8 cellular contexts compared by ENCODE assay signal in the genomic region with DNA sequence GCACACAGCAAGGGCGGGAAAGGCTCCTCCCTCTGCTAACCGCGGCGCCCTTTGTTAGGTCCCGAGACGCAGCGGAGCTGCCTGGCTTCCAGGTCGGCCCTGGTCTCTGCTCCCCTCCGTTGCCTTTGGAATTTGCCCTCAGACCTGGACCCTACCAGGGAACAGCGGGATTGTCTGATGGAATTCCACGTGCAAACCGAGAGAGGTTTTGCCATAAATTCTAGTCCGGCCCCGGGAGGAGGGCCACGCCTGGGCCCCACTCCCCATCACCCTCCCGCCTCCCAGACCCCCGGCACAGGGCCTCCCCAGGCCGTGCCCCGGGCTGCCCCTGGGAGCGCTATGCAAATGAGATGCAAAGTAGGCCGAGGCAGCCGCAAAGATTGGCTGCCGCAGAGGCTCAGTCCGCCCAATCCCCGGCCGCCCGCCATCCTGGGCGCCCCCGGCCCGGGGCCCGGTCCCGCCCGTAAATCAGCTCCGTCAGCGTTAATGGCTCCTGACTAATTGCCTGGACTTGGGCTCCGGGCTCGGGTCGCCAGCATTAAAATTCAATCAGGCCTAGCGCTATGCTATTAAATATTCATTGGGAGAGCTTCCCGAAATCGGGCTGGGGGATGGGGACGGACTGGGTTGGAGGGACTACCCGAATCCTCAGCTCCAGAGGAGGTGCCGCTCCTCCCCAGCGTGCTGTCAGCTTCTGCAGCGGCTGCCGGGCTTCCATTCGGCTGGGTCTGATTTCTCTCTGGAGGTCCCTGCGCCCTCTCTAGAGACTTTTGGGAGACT. TPM values are rescaled to one million over a fixed set of nuclear protein-coding genes. Genes with fewer than 3 reads are reported as not detected.
DNase-seq lines count a peak whose midpoint lies in the region; ATAC-seq and TF ChIP-seq lines count a peak whose summit lies in the region.

No MANE protein-coding gene starts in this region.

- no peaks in the 10 kb centered on the region for H3K36me3 Mint-ChIP-seq in CD4-positive, alpha-beta memory T cell
- no peaks in the 10 kb centered on the region for H3K36me3 Mint-ChIP-seq in endothelial cell (ENCODE audit: low read depth, unreplicated experiment)

- POLR2A ChIA-PET in CD4-positive, alpha-beta memory T cell (lab: Charles Lee; ENCODE audit: partially characterized antibody): interaction anchor here (0.6 to 1.0 kb wide), 2 partner anchors 22 to 432 kb away, joined by 3 read pairs; no protein-coding TSS in a partner anchor

- peak overlapping the region in 7 of 8 donors; percentile 17 to 72 (median 47) for H3K4me3 Mint-ChIP-seq in CD4-positive, alpha-beta memory T cell
- H3K4me3 Mint-ChIP-seq in endothelial cell (ENCODE audit: unreplicated experiment): peak overlapping the region; percentile 81

- H3K36me3 ChIP-seq in CD4-positive, alpha-beta memory T cell (ENCODE audit: insufficient read depth, low read length): no peaks in the 10 kb centered on the region
- no peaks in the 10 kb centered on the region for H3K36me3 ChIP-seq in neuron (ENCODE audit: insufficient read depth, low read length)

- CTCF ChIA-PET in CD4-positive, alpha-beta memory T cell (lab: Charles Lee; ENCODE audit: partially characterized antibody): interaction anchor here (1.3 to 1.7 kb wide), 4 partner anchors 20 to 59 kb away, joined by 3 to 4 read pairs (median 4); no protein-coding TSS in a partner anchor

- H3K27me3 ChIP-seq in CD4-positive, alpha-beta memory T cell (ENCODE audit: insufficient read depth, low read length): peaks cover 31% of the 10 kb centered on the region
- no peaks in the 10 kb centered on the region for H3K27me3 ChIP-seq in neuron (ENCODE audit: insufficient read depth, low read length)

- peaks cover 37 to 62% of the 10 kb centered on the region in 2 donors for H3K27me3 Mint-ChIP-seq in CD4-positive, alpha-beta memory T cell
- H3K27me3 Mint-ChIP-seq in endothelial cell (ENCODE audit: unreplicated experiment): peaks cover 8% of the 10 kb centered on the region

- H3K27ac ChIP-seq in CD4-positive, alpha-beta memory T cell (ENCODE audit: low read depth, low read length): no peak overlapping the region

- ATAC-seq in GM18520 (IDR thresholded peaks at IDR 0.05; ENCODE audit: unreplicated experiment): no peak
- no peak for ATAC-seq in HG03457 (IDR thresholded peaks at IDR 0.05; ENCODE audit: unreplicated experiment)
- no peak for ATAC-seq in GM18502 (IDR thresholded peaks at IDR 0.05; ENCODE audit: poor library complexity, unreplicated experiment)

- H3K27ac Mint-ChIP-seq in CD4-positive, alpha-beta memory T cell: no peak overlapping the region
- no peak overlapping the region for H3K27ac Mint-ChIP-seq in endothelial cell (ENCODE audit: unreplicated experiment)

- peak overlapping the region; percentile 57 for H2AFZ ChIP-seq in neuron (ENCODE audit: low read depth, low read length)

- H3K4me3 ChIP-seq in CD4-positive, alpha-beta memory T cell (ENCODE audit: low read length in 2 of 2): no peak overlapping the region
- peak overlapping the region; percentile 59 for H3K4me3 ChIP-seq in neuron (ENCODE audit: low read length)

- peaks cover 0 to 17% (median 9%) of the 10 kb centered on the region in 4 donors for H3K4me1 Mint-ChIP-seq in CD4-positive, alpha-beta memory T cell
- H3K4me1 Mint-ChIP-seq in endothelial cell (ENCODE audit: unreplicated experiment): peaks cover 17% of the 10 kb centered on the region

- peaks cover 9% of the 10 kb centered on the region for H3K4me1 ChIP-seq in CD4-positive, alpha-beta memory T cell (ENCODE audit: insufficient read depth, low read length)
- H3K4me1 ChIP-seq in neuron (ENCODE audit: insufficient read depth, low read length): peaks cover 33% of the 10 kb centered on the region

- H3K9me3 ChIP-seq in CD4-positive, alpha-beta memory T cell (ENCODE audit: control insufficient read depth in 1 of 2, low read length in 2 of 2): no peaks in the 10 kb centered on the region
- H3K9me3 ChIP-seq in neuron (ENCODE audit: low read length): no peaks in the 10 kb centered on the region

- no peak for DNase-seq in CD4-positive, alpha-beta memory T cell
- DNase-seq in NCI-H69 (lab: John Stamatoyannopoulos, UW): peak; percentile 90
- DNase-seq in endothelial cell (ENCODE audit: low spot score): peak; percentile 70
- DNase-seq in kidney glomerular epithelial cell (lab: John Stamatoyannopoulos, UW): no peak

- peaks cover 0 to 2% (median 0%) of the 10 kb centered on the region in 8 donors for H3K9me3 Mint-ChIP-seq in CD4-positive, alpha-beta memory T cell
- H3K9me3 Mint-ChIP-seq in endothelial cell (ENCODE audit: unreplicated experiment): no peaks in the 10 kb centered on the region

- no peak for TF ChIP-seq CTCF in endothelial cell (IDR thresholded peaks at IDR 0.05; ENCODE audit: unreplicated experiment)

- intact Hi-C loops in CD4-positive, alpha-beta memory T cell (cut with micrococcal nuclease): no loop called here

RNA-seq across cellular contexts. Expression of a gene that starts 15.6 kb away (rescaled TPM):
- total RNA-seq in CD4-positive, alpha-beta memory T cell: 1 to 10 TPM; 1.2 to 1.5 TPM
- polyA plus RNA-seq in CD4-positive, alpha-beta memory T cell: under 1 TPM in 1 of 2 donors, not detected in 1; 0.10 TPM
- 42.0 TPM for total RNA-seq in endothelial cell (ENCODE audit: unreplicated experiment)

RNA-seq across cellular contexts. Expression of a gene that starts 23.8 kb away (rescaled TPM):
- not detected for total RNA-seq in CD4-positive, alpha-beta memory T cell
- polyA plus RNA-seq in CD4-positive, alpha-beta memory T cell: not detected
- 0.31 TPM for total RNA-seq in endothelial cell (ENCODE audit: unreplicated experiment)

RNA-seq across cellular contexts. Expression of a gene that starts 43.2 kb away (rescaled TPM):
- total RNA-seq in CD4-positive, alpha-beta memory T cell: under 1 TPM; 0.15 to 0.83 TPM
- not detected for polyA plus RNA-seq in CD4-positive, alpha-beta memory T cell
- total RNA-seq in endothelial cell (ENCODE audit: unreplicated experiment): 395 TPM

Comparison
In these comparisons a context has a peak if more than half of its experiments do, and no peak if none do; other contexts are left out.
1. DNase-seq: peak in NCI-H69 (single experiment) and endothelial cell (single experiment); none in CD4-positive, alpha-beta memory T cell (0 of 5) and kidney glomerular epithelial cell (single experiment).
2. RNA of a gene that starts 15.6 kb away (total RNA-seq): 42.0 TPM in endothelial cell (single experiment); 1.2 to 1.5 TPM in CD4-positive, alpha-beta memory T cell; every median in the first group is over 10 times any median in the second.
3. RNA of a gene that starts 43.2 kb away (total RNA-seq): 395 TPM in endothelial cell (single experiment); 0.15 to 0.83 TPM in CD4-positive, alpha-beta memory T cell; every median in the first group is over 100 times any median in the second.